In the genomic region with DNA sequence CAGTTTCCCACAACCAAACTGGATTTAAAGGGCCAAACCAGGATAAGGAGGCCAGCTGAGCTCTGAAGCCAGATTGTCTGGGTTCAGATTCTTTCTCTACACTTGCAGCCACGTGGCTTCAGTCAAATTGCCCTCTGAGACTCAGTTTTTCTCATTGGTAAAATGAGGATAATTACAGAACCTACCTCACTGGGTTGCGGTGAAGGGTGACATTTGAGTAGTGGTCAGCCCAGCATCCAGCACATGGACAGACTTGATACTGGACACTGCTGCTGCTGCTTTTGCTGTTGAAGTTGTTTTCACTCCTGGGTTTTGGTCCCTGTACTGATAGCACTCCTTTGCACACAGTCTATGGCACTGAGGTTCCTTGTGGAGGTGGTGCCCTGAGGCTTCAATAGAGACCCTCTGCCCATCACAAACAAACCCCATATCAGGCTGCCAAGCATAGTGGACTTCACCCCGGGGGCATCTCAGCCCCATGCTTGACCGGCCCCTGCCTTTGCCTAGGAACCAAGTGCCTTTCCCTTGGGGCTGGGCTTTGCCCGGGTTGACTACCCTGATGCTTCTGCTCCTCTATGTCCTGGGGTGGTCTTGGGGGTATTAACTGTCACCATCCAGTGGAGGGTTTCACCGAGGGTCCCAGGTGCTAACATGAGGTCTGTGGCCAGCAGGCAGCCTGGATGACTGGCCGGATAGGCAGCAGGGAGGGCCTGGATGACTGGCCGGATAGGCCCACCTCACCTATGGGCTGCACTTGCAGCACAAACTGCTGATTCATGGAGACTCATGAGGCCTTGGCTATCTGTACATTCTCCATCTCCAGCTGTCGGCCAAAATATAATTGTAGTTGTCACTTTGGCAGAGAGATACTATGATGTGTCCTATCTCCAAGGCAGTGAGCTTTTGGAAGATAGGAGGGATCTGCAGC, we compare ENCODE assay signal across 9 cellular contexts. TPM values are rescaled to one million over a fixed set of nuclear protein-coding genes. Genes with fewer than 3 reads are reported as not detected.
DNase-seq lines count a peak whose midpoint lies in the region; ATAC-seq, FAIRE-seq and TF ChIP-seq lines count a peak whose summit lies in the region.
"Had no signal": no experiment of that assay in that cellular context is flagged by ENCODE, and none has a peak within 500 bp of the region (broad histone marks: within the 10 kb centered on the region; RNA-seq: fewer than 3 reads in every experiment).

No MANE protein-coding gene starts in this region.

- POLR2A ChIA-PET in HepG2 (lab: Yijun Ruan, JAX), result interaction anchor here (1.0 to 2.9 kb wide), 9 partner anchors 10 to 89 kb away, joined by 4 to 31 read pairs (median 7); partner anchors contain the start of genes CDKN2AIPNL and UBE2B
- POLR2A ChIA-PET in CD8-positive, alpha-beta T cell (lab: Charles Lee), result interaction anchor here (0.6 to 1.6 kb wide), 4 partner anchors 10 to 89 kb away, joined by 3 to 10 read pairs (median 4); no protein-coding TSS in a partner anchor

- WGBS in HepG2 (ENCODE audit: low lambda C conversion rate), result 0% methylated on average over 2 of the region's 9 CpGs
- 88 to 92% methylated on average over 8 to 9 of the region's 9 CpGs for WGBS in lower leg skin, 2 donors

- H3K9me3 Mint-ChIP-seq in stimulated activated naive CD8-positive, alpha-beta T cell treated with anti-CD3 and anti-CD28 coated beads, Interleukin-15, Interleukin-2, amounts not matched to agents 100 ng/mL and 50 ng/mL, for 24 hours, result no peaks in the 10 kb centered on the region
- no peaks in the 10 kb centered on the region for H3K9me3 Mint-ChIP-seq in activated T-helper 17 cell treated with anti-CD3 and anti-CD28 coated beads, Interleukin-2, amount 50 U/mL, for 72 hours
- H3K9me3 Mint-ChIP-seq in CD8-positive, alpha-beta T cell, result no peaks in the 10 kb centered on the region

- H2AFZ ChIP-seq in HepG2 (ENCODE audit: low read length), result no peak overlapping the region

- H3K4me3 Mint-ChIP-seq in stimulated activated naive CD8-positive, alpha-beta T cell treated with anti-CD3 and anti-CD28 coated beads, Interleukin-15, Interleukin-2, amounts not matched to agents 100 ng/mL and 50 ng/mL, for 24 hours, result no peak overlapping the region
- peak overlapping the region; percentile 68 for H3K4me3 Mint-ChIP-seq in activated T-helper 17 cell treated with anti-CD3 and anti-CD28 coated beads, Interleukin-2, amount 50 U/mL, for 72 hours
- no peak overlapping the region for H3K4me3 Mint-ChIP-seq in CD8-positive, alpha-beta T cell
- H3K4me3 Mint-ChIP-seq: activated CD4-positive, alpha-beta T cell treated with anti-CD3 and anti-CD28 coated beads for 36 hours had no signal

- no peaks in the 10 kb centered on the region for H3K27me3 Mint-ChIP-seq in stimulated activated naive CD8-positive, alpha-beta T cell treated with anti-CD3 and anti-CD28 coated beads, Interleukin-15, Interleukin-2, amounts not matched to agents 100 ng/mL and 50 ng/mL, for 24 hours
- no peaks in the 10 kb centered on the region for H3K27me3 Mint-ChIP-seq in activated T-helper 17 cell treated with anti-CD3 and anti-CD28 coated beads, Interleukin-2, amount 50 U/mL, for 72 hours
- H3K27me3 Mint-ChIP-seq in CD8-positive, alpha-beta T cell (ENCODE audit: low read depth), result peaks cover 2% of the 10 kb centered on the region
- H3K27me3 Mint-ChIP-seq: activated CD4-positive, alpha-beta T cell treated with anti-CD3 and anti-CD28 coated beads for 36 hours had no signal

- no peaks in the 10 kb centered on the region for H4K20me1 ChIP-seq in HepG2 (ENCODE audit: insufficient read depth, low read length)

- CTCF ChIA-PET in HepG2 (lab: Yijun Ruan, JAX; ENCODE audit: low intra/inter-chr PET ratio, low total read pairs), result no interaction called here
- CTCF ChIA-PET in CD8-positive, alpha-beta T cell (lab: Charles Lee), result interaction anchor here (1.5 kb wide), 1 partner anchor 26 kb away, joined by 6 read pairs; the partner anchor contains the start of gene CDKN2AIPNL

- H3K36me3 ChIP-seq in HepG2 (replicated peaks in 1 of 2; ENCODE audit: control insufficient read depth in 1 of 2, insufficient read depth in 2 of 2, low read length in 2 of 2), result no peaks in the 10 kb centered on the region
- no peaks in the 10 kb centered on the region for H3K36me3 ChIP-seq in CD8-positive, alpha-beta T cell (ENCODE audit: insufficient read depth, low read length)

- peak overlapping the region; percentile 96 for H3K4me2 ChIP-seq in HepG2 (ENCODE audit: low read depth, low read length)

- TF ChIP-seq CTCF in HepG2 (CRISPR knock-in tag; IDR thresholded peaks at IDR 0.05), result no peak
- no peak for TF ChIP-seq CTCF in CD8-positive, alpha-beta T cell (IDR thresholded peaks at IDR 0.05)
- TF ChIP-seq CTCF in lower leg skin (IDR thresholded peaks at IDR 0.05), result no peak

- H3K9me3 ChIP-seq in HepG2 (ENCODE audit: low read length), result no peaks in the 10 kb centered on the region
- no peaks in the 10 kb centered on the region for H3K9me3 ChIP-seq in CD8-positive, alpha-beta T cell (ENCODE audit: low read length)

- ATAC-seq in stimulated activated naive CD8-positive, alpha-beta T cell treated with anti-CD3 and anti-CD28 coated beads, Interleukin-15, Interleukin-2, amounts not matched to agents 100 U/mL and 50 U/mL, for 24 hours, result no peak
- no peak for ATAC-seq in activated T-helper 17 cell treated with anti-CD3 and anti-CD28 coated beads, Interleukin-2, amount 50 U/mL, for 72 hours (replicated peaks)
- peak; percentile 60 for ATAC-seq in HepG2
- no peak for ATAC-seq in CD8-positive, alpha-beta T cell

- peaks cover 32% of the 10 kb centered on the region for H3K4me1 Mint-ChIP-seq in stimulated activated naive CD8-positive, alpha-beta T cell treated with anti-CD3 and anti-CD28 coated beads, Interleukin-15, Interleukin-2, amounts not matched to agents 100 ng/mL and 50 ng/mL, for 24 hours (ENCODE audit: low read depth)
- H3K4me1 Mint-ChIP-seq in activated T-helper 17 cell treated with anti-CD3 and anti-CD28 coated beads, Interleukin-2, amount 50 U/mL, for 72 hours, result peaks cover 15% of the 10 kb centered on the region
- peaks cover 16% of the 10 kb centered on the region for H3K4me1 Mint-ChIP-seq in CD8-positive, alpha-beta T cell (ENCODE audit: low read depth)

- no peaks in the 10 kb centered on the region for H3K36me3 Mint-ChIP-seq in stimulated activated naive CD8-positive, alpha-beta T cell treated with anti-CD3 and anti-CD28 coated beads, Interleukin-15, Interleukin-2, amounts not matched to agents 100 ng/mL and 50 ng/mL, for 24 hours (ENCODE audit: low read depth)
- H3K36me3 Mint-ChIP-seq in activated T-helper 17 cell treated with anti-CD3 and anti-CD28 coated beads, Interleukin-2, amount 50 U/mL, for 72 hours (ENCODE audit: low read depth), result no peaks in the 10 kb centered on the region
- H3K36me3 Mint-ChIP-seq in CD8-positive, alpha-beta T cell, result no peaks in the 10 kb centered on the region

- peak overlapping the region; percentile 12 to 72 (median 45); a peak in 5 of 6 replicates for H3K4me3 ChIP-seq in HepG2 (replicated peaks in 1 of 3; ENCODE audit: insufficient read depth in 1 of 3, low read depth in 2 of 3, low read length in 3 of 3)
- H3K4me3 ChIP-seq in CD8-positive, alpha-beta T cell (ENCODE audit: low read depth, low read length), result no peak overlapping the region
- H3K4me3 ChIP-seq in lower leg skin (ENCODE audit: low read depth, poor library complexity, severe bottlenecking), result no peak overlapping the region

- intact Hi-C loops in HepG2 (cut with micrococcal nuclease; ENCODE audit: unreplicated experiment), result loop anchor here (2.0 kb wide), 1 partner anchor 87 kb away; the partner anchor contains the start of gene JADE2
- intact Hi-C loops in CD8-positive, alpha-beta T cell (cut with DNase I, micrococcal nuclease), result loop anchor here in 1 of 2 experiments (1.0 kb wide), 1 partner anchor 26 kb away; the partner anchor contains the start of gene CDKN2AIPNL
- intact Hi-C loops in lower leg skin (cut with DNase I; ENCODE audit: low total_unique reads), result no loop called here

- peak overlapping the region; percentile 47 for H3K27ac ChIP-seq in HepG2 (ENCODE audit: extremely low read length, insufficient read depth, low read length)
- no peak overlapping the region for H3K27ac ChIP-seq in CD8-positive, alpha-beta T cell (ENCODE audit: low read depth, low read length)

- FAIRE-seq in HepG2 (lab: Jason Lieb, UNC), result no peak

- TSS peak; percentile 76 for BruUV-seq in HepG2 (replicated peaks; lab: Mats Ljungman, UMichigan)

- TF ChIP-seq POLR2A in HepG2 (IDR thresholded peaks at IDR 0.05; ENCODE audit: insufficient read depth in 1 of 2, low read depth in 2 of 2, low read length in 2 of 2) (peak; percentile 68 to 87), lower leg skin (IDR thresholded peaks at IDR 0.05) (no peak)

- peak overlapping the region; percentile 80 for H3K27ac Mint-ChIP-seq in stimulated activated naive CD8-positive, alpha-beta T cell treated with anti-CD3 and anti-CD28 coated beads, Interleukin-15, Interleukin-2, amounts not matched to agents 100 ng/mL and 50 ng/mL, for 24 hours
- H3K27ac Mint-ChIP-seq in activated T-helper 17 cell treated with anti-CD3 and anti-CD28 coated beads, Interleukin-2, amount 50 U/mL, for 72 hours, result peak overlapping the region; percentile 88
- H3K27ac Mint-ChIP-seq in CD8-positive, alpha-beta T cell, result no peak overlapping the region

- H3K9ac ChIP-seq in HepG2 (ENCODE audit: insufficient read depth, low read depth, low read length), result peak overlapping the region; percentile 57

- H3K79me2 ChIP-seq in HepG2 (ENCODE audit: insufficient read depth, low read length), result no peaks in the 10 kb centered on the region

- peaks cover 2 to 4% of the 10 kb centered on the region in 2 experiments; a peak in 3 of 5 replicates for H3K27me3 ChIP-seq in HepG2 (ENCODE audit: control insufficient read depth in 1 of 2, insufficient read depth in 2 of 2, low read length in 2 of 2)
- no peaks in the 10 kb centered on the region for H3K27me3 ChIP-seq in CD8-positive, alpha-beta T cell (ENCODE audit: insufficient read depth, low read length)

- no peak for DNase-seq in stimulated activated naive CD8-positive, alpha-beta T cell treated with anti-CD3 and anti-CD28 coated beads, Interleukin-15, Interleukin-2, amounts not matched to agents 100 U/mL and 50 U/mL, for 24 hours
- DNase-seq in HepG2 (ENCODE audit: low spot score), result no peak
- DNase-seq in NCI-H1417 treated with DMSO at 0.1 percent for 48 hours (lab: John Stamatoyannopoulos, UW), result no peak
- DNase-seq in CD8-positive, alpha-beta T cell, result no peak
- no peak for DNase-seq in NCI-H2107 treated with DMSO at 0.1 percent for 48 hours (lab: John Stamatoyannopoulos, UW; ENCODE audit: unreplicated experiment)
- no peak for DNase-seq in lower leg skin (ENCODE audit: low spot score in 2 of 2)

- TF ChIP-seq RAD21 in HepG2 (CRISPR knock-in tag; IDR thresholded peaks at IDR 0.05), result no peak

- in situ Hi-C loops in HepG2 (cut with HindIII; ENCODE audit: extremely low pct_ligation_motif_present, low pct_unique_long_range_greater_than_20kb), result no loop called here

- TF ChIP-seq EP300 in HepG2 (IDR thresholded peaks at IDR 0.05; ENCODE audit: low read depth in 2 of 2, low read length in 2 of 2) (no peak), HepG2 (CRISPR knock-in tag; IDR thresholded peaks at IDR 0.05; ENCODE audit: borderline replicate concordance) (no peak)

- peaks cover 68% of the 10 kb centered on the region for H3K4me1 ChIP-seq in HepG2 (ENCODE audit: insufficient read depth, low read length)
- peaks cover 12% of the 10 kb centered on the region for H3K4me1 ChIP-seq in CD8-positive, alpha-beta T cell (ENCODE audit: insufficient read depth, low read length)

RNA-seq across cellular contexts. Expression of gene CDKN2AIPNL, which starts 25.9 kb away (rescaled TPM):
- total RNA-seq in activated T-helper 17 cell treated with anti-CD3 and anti-CD28 coated beads, Interleukin-2, amount 50 U/mL, for 72 hours, result 10 to 100 TPM in 1 of 2 donors, 1 to 10 TPM in 1; 8.9 to 23.0 TPM
- total RNA-seq in HepG2 (2016; rRNA removed; fragmentation: Illumina TruSeq; extraction: Trizol) (46.5 and 51.2 TPM in 2 replicates), lower leg skin (10 to 100 TPM; 12.3 to 18.9 (median 15.1) TPM)
- 43.9 and 45.2 TPM in 2 replicates for total RNA-seq in HepG2 (2016; cell fraction: cytosol; rRNA removed; fragmentation: Illumina TruSeq; extraction: Trizol; ENCODE audit: low read depth)
- 51.0 and 57.6 TPM in 2 replicates for total RNA-seq in HepG2 (2016; cell fraction: insoluble cytoplasmic fraction; rRNA removed; fragmentation: Illumina TruSeq; extraction: Trizol)
- 82.5 and 85.3 TPM in 2 replicates for total RNA-seq in HepG2 (2016; cell fraction: membrane; rRNA removed; fragmentation: Illumina TruSeq; extraction: Trizol)
- total RNA-seq in HepG2 (2016; cell fraction: nucleus; rRNA removed; fragmentation: Illumina TruSeq; extraction: Trizol), result 16.1 and 18.5 TPM in 2 replicates
- polyA plus RNA-seq in HepG2 (2011; rRNA removed), result 13.5 and 17.4 TPM in 2 replicates
- polyA plus RNA-seq in HepG2 (2011; cell fraction: cytosol; rRNA removed), result 15.3 and 17.9 TPM in 2 replicates
- polyA plus RNA-seq in HepG2 (2011; cell fraction: nucleus; rRNA removed), result 3.4 and 4.0 TPM in 2 replicates
- polyA plus RNA-seq in HepG2 (2012), result 16.4 and 22.9 TPM in 2 replicates
- 45.6 and 53.1 TPM in 2 replicates for polyA plus RNA-seq in HepG2 (2016; cell fraction: cytosol; fragmentation: Illumina TruSeq; extraction: Trizol; ENCODE audit: low read depth)
- 52.5 and 57.0 TPM in 2 replicates for polyA plus RNA-seq in HepG2 (2016; cell fraction: insoluble cytoplasmic fraction; fragmentation: Illumina TruSeq; extraction: Trizol; ENCODE audit: low read depth)
- polyA plus RNA-seq in HepG2 (2016; cell fraction: membrane; fragmentation: Illumina TruSeq; extraction: Trizol; ENCODE audit: low read depth), result 72.1 and 73.9 TPM in 2 replicates
- polyA plus RNA-seq in HepG2 (2016; cell fraction: nucleus; fragmentation: Illumina TruSeq; extraction: Trizol; ENCODE audit: insufficient read depth, low read depth), result 25.5 and 28.1 TPM in 2 replicates
- polyA minus RNA-seq in HepG2 (2011; rRNA and poly(A)+ RNA removed; ENCODE audit: low replicate concordance), result 7.8 TPM in 2 replicates
- polyA minus RNA-seq in HepG2 (2011; cell fraction: cytosol; rRNA and poly(A)+ RNA removed), result 5.6 and 10.3 TPM in 2 replicates
- 5.3 and 6.8 TPM in 2 replicates for polyA minus RNA-seq in HepG2 (2011; cell fraction: nucleus; rRNA and poly(A)+ RNA removed)
- total RNA-seq in CD8-positive, alpha-beta T cell, result 10 to 100 TPM; 14.7 to 15.5 TPM

Comparison
In these comparisons a context has a peak if more than half of its experiments do, and no peak if none do; other contexts are left out.
1. H3K4me3 ChIP-seq: peak in HepG2 (3 of 3); none in CD8-positive, alpha-beta T cell (single experiment) and lower leg skin (single experiment).
2. POLR2A ChIP-seq: peak in HepG2 (2 of 2); none in lower leg skin (0 of 2).